9 cellular contexts compared by ENCODE assay signal in genomic region chr3:39103324-39103693, GRCh38. TPM values are rescaled to one million over a fixed set of nuclear protein-coding genes. Genes with fewer than 3 reads are reported as not detected.
DNase-seq lines count a peak whose midpoint lies in the region; ATAC-seq and TF ChIP-seq lines count a peak whose summit lies in the region.
"Had no signal": no experiment of that assay in that cellular context is flagged by ENCODE, and none has a peak within 500 bp of the region (broad histone marks: within the 10 kb centered on the region; RNA-seq: fewer than 3 reads in every experiment).

No MANE protein-coding gene starts in this region.

- H3K9me3 ChIP-seq in BE2C = no peaks in the 10 kb centered on the region
- H3K9me3 ChIP-seq: pancreas had no signal

- DNase-seq in BE2C (no peak), HFFc6 (no peak), endothelial cell (ENCODE audit: low spot score) (no peak), NCI-H128 (lab: John Stamatoyannopoulos, UW; ENCODE audit: unreplicated experiment) (no peak), NCI-H187 (lab: John Stamatoyannopoulos, UW) (no peak)
- DNase-seq: Calu3, MV-4-11 had no signal

- no peaks in the 10 kb centered on the region; the same call in 1 of the 2 replicates for H3K36me3 Mint-ChIP-seq in HFFc6 (ENCODE audit: low read depth)
- H3K36me3 Mint-ChIP-seq in endothelial cell (ENCODE audit: low read depth, unreplicated experiment) = peaks cover 38% of the 10 kb centered on the region

- H3K4me3 Mint-ChIP-seq in HFFc6 = no peak overlapping the region
- peak overlapping the region; percentile 74 for H3K4me3 Mint-ChIP-seq in endothelial cell (ENCODE audit: unreplicated experiment)

- peaks cover 3% of the 10 kb centered on the region; the same call in 1 of the 2 replicates for H3K36me3 ChIP-seq in BE2C

- H3K4me1 ChIP-seq in BE2C = no peaks in the 10 kb centered on the region

- no peaks in the 10 kb centered on the region for H3K9me3 Mint-ChIP-seq in HFFc6
- no peaks in the 10 kb centered on the region for H3K9me3 Mint-ChIP-seq in endothelial cell (ENCODE audit: unreplicated experiment)

- 0 out of 2 replicates have a peak, but pooled peaks have one; percentile 5 for TF ChIP-seq CTCF in BE2C (IDR thresholded peaks at IDR 0.05; ENCODE audit: low read depth, low read length)
- TF ChIP-seq CTCF in HFFc6 (IDR thresholded peaks at IDR 0.05) = peak; percentile 27; the same call in 1 of the 2 replicates
- TF ChIP-seq CTCF in endothelial cell (IDR thresholded peaks at IDR 0.05; ENCODE audit: unreplicated experiment) = no peak

- H3K4me1 Mint-ChIP-seq in HFFc6 (ENCODE audit: low read depth) (peaks cover 31% of the 10 kb centered on the region), endothelial cell (ENCODE audit: unreplicated experiment) (peaks cover 61% of the 10 kb centered on the region)

- ATAC-seq in GM21526 (IDR thresholded peaks at IDR 0.05; ENCODE audit: low FRiP score, unreplicated experiment) = no peak
- ATAC-seq: pancreas had no signal

- H3K4me3 ChIP-seq in BE2C (ENCODE audit: low read depth, low read length) = no peak overlapping the region
- H3K4me3 ChIP-seq: pancreas had no signal

- H3K27ac Mint-ChIP-seq in HFFc6 = peak overlapping the region; percentile 33; the same call in 1 of the 2 replicates
- peak overlapping the region; percentile 74 for H3K27ac Mint-ChIP-seq in endothelial cell (ENCODE audit: unreplicated experiment)

- no peaks in the 10 kb centered on the region; the same call in 1 of the 2 replicates for H3K27me3 Mint-ChIP-seq in HFFc6 (ENCODE audit: insufficient read depth)
- H3K27me3 Mint-ChIP-seq in endothelial cell (ENCODE audit: unreplicated experiment) = peaks cover 30% of the 10 kb centered on the region

- no peaks in the 10 kb centered on the region for H3K27me3 ChIP-seq in BE2C
- H3K27me3 ChIP-seq: pancreas had no signal

RNA-seq across cellular contexts. Expression of gene GORASP1, which starts 4.1 kb away (rescaled TPM):
- polyA plus RNA-seq in BE2C (2012; ENCODE audit: insufficient read depth, insufficient read length, low read depth) = 65.7 TPM
- total RNA-seq in HFFc6 (2021; fragmentation: NEBNext Ultra II Directional; extraction: Animal tissue kit (Norgen Biotek cat#: 25700)) = 10 to 100 TPM; 42.7 to 52.1 (median 47.0) TPM
- 130 TPM for total RNA-seq in endothelial cell (ENCODE audit: unreplicated experiment)

RNA-seq across cellular contexts. Expression of gene TTC21A, which starts 4.2 kb away (rescaled TPM):
- 4.8 TPM for polyA plus RNA-seq in BE2C (2012; ENCODE audit: insufficient read depth, insufficient read length, low read depth)
- 1 to 10 TPM in 5 of 6 experiments, under 1 TPM in 1; 0.91 to 2.2 (median 1.8) TPM for total RNA-seq in HFFc6 (2021; fragmentation: NEBNext Ultra II Directional; extraction: Animal tissue kit (Norgen Biotek cat#: 25700))
- 41.7 TPM for total RNA-seq in endothelial cell (ENCODE audit: unreplicated experiment)

RNA-seq across cellular contexts. Expression of gene CSRNP1, which starts 50.1 kb away (rescaled TPM):
- polyA plus RNA-seq in BE2C (2012; ENCODE audit: insufficient read depth, insufficient read length, low read depth) = 36.7 TPM
- 10 to 100 TPM; 10.5 to 18.2 (median 12.5) TPM for total RNA-seq in HFFc6 (2021; fragmentation: NEBNext Ultra II Directional; extraction: Animal tissue kit (Norgen Biotek cat#: 25700))
- total RNA-seq in endothelial cell (ENCODE audit: unreplicated experiment) = 20.8 TPM

RNA-seq across cellular contexts. Expression of gene WDR48, which starts 51.5 kb away (rescaled TPM):
- polyA plus RNA-seq in BE2C (2012; ENCODE audit: insufficient read depth, insufficient read length, low read depth) = 7.5 TPM
- total RNA-seq in HFFc6 (2021; fragmentation: NEBNext Ultra II Directional; extraction: Animal tissue kit (Norgen Biotek cat#: 25700)) = 10 to 100 TPM; 25.7 to 29.1 (median 28.1) TPM
- 33.4 TPM for total RNA-seq in endothelial cell (ENCODE audit: unreplicated experiment)

RNA-seq across cellular contexts. Expression of gene SCN11A, which starts 51.6 kb away (rescaled TPM):
- polyA plus RNA-seq in BE2C (2012; ENCODE audit: insufficient read depth, insufficient read length, low read depth) = not detected
- not detected for total RNA-seq in HFFc6 (2021; fragmentation: NEBNext Ultra II Directional; extraction: Animal tissue kit (Norgen Biotek cat#: 25700))
- total RNA-seq in endothelial cell (ENCODE audit: unreplicated experiment) = 0.69 TPM

Comparison
In these comparisons a context has a peak if more than half of its experiments do, and no peak if none do; other contexts are left out.
1. RNA of gene TTC21A, which starts 4.2 kb away (total RNA-seq): 41.7 TPM in endothelial cell (single experiment); 0.91 to 2.2 TPM in HFFc6; every median in the first group is over 10 times any median in the second.